ENCODE assay signal across 10 cellular contexts in genomic region chr1:207828046-207828445, GRCh38.
A peak's percentile ranks its signal among the peaks of the same experiment; 100 is the strongest.
DNase-seq lines count a peak whose midpoint lies in the region; ATAC-seq, FAIRE-seq and TF ChIP-seq lines count a peak whose summit lies in the region.
"Had no signal": no experiment of that assay in that cellular context is flagged by ENCODE, and none has a peak within 500 bp of the region (broad histone marks: within the 10 kb centered on the region; RNA-seq: fewer than 3 reads in every experiment).

No MANE protein-coding gene starts in this region.

- POLR2A ChIA-PET in K562 (lab: Yijun Ruan, JAX): interaction anchor here (1.4 kb wide), 2 partner anchors 8 to 34 kb away, joined by 5 read pairs; no protein-coding TSS in a partner anchor

- H3K36me3 ChIP-seq in K562 (ENCODE audit: control insufficient read depth, insufficient read depth, low read length) (no peaks in the 10 kb centered on the region), mucosa of stomach (ENCODE audit: control insufficient read depth, insufficient read depth, low read length) (no peaks in the 10 kb centered on the region), upper lobe of right lung (no peaks in the 10 kb centered on the region), WERI-Rb-1 (peaks cover 3% of the 10 kb centered on the region; the same call in 1 of the 2 replicates)

- no TSS peak for BruUV-seq in K562 (replicated peaks; lab: Mats Ljungman, UMichigan)

- H3K27me3 ChIP-seq in K562 (ENCODE audit: control insufficient read depth in 2 of 2, insufficient read depth in 2 of 2, low read length in 2 of 2): no peaks in the 10 kb centered on the region
- H3K27me3 ChIP-seq in mucosa of stomach (ENCODE audit: control insufficient read depth, insufficient read depth, low read length): no peaks in the 10 kb centered on the region
- H3K27me3 ChIP-seq in upper lobe of right lung: no peaks in the 10 kb centered on the region
- no peaks in the 10 kb centered on the region for H3K27me3 ChIP-seq in WERI-Rb-1 (ENCODE audit: insufficient read depth, low read depth, severe bottlenecking)

- peak overlapping the region; percentile 57 for H2AFZ ChIP-seq in K562 (ENCODE audit: low read depth, low read length)

- CTCF ChIA-PET in K562 (lab: Yijun Ruan, JAX; ENCODE audit: low intra/inter-chr PET ratio): interaction anchor here (0.7 to 1.4 kb wide), 4 partner anchors 40 to 138 kb away, joined by 3 to 10 read pairs (median 5); no protein-coding TSS in a partner anchor

- DNase-seq in cardiac septum (ENCODE audit: low spot score) (peak; percentile 57), Right ventricle myocardium inferior (ENCODE audit: missing footprints) (no peak), K562 (ENCODE audit: extremely low read depth in 1 of 4, low spot score in 3 of 4) (peak in 2 of 4 experiments; percentile 36 to 56), upper lobe of right lung (no peak), WERI-Rb-1 (no peak)
- DNase-seq: NCI-H1436 treated with DMSO at 0.1 percent for 48 hours had no signal

- in situ Hi-C loops in K562 (cut with MboI): loop anchor here (5.0 to 10.0 kb wide), 3 partner anchors 44 to 1827 kb away; partner anchors contain the start of gene LAMB3

- H4K20me1 ChIP-seq in K562 (replicated peaks; ENCODE audit: control insufficient read depth, insufficient read depth, low read length): no peaks in the 10 kb centered on the region

- FAIRE-seq in K562 (lab: Jason Lieb, UNC): peak; percentile 55

- peak overlapping the region; percentile 36; the same call in 2 of the 3 replicates for H3K27ac ChIP-seq in K562 (ENCODE audit: extremely low read depth, low read depth, low read length)
- H3K27ac ChIP-seq in upper lobe of right lung: peak overlapping the region; percentile 98
- no peak overlapping the region for H3K27ac ChIP-seq in WERI-Rb-1
- H3K27ac ChIP-seq: RWPE1 had no signal

- WGBS in K562 (ENCODE audit: insufficient coverage, low coverage, missing lambda C conversion rate): 29% methylated on average over 5 of the region's 5 CpGs

- no peak for TF ChIP-seq EP300 in K562 (IDR thresholded peaks at IDR 0.05; ENCODE audit: low read length)

- peak overlapping the region; percentile 5; the same call in 1 of the 2 replicates for H3K4me2 ChIP-seq in K562 (ENCODE audit: insufficient read depth, low read length)

- peaks cover 23% of the 10 kb centered on the region for H3K79me2 ChIP-seq in K562 (ENCODE audit: control insufficient read depth, insufficient read depth, low read length)

- H3K4me1 ChIP-seq in K562 (replicated peaks in 1 of 2; ENCODE audit: control insufficient read depth in 2 of 2, insufficient read depth in 2 of 2, low read length in 2 of 2): peaks cover 53 to 80% of the 10 kb centered on the region in 2 experiments
- peaks cover 75% of the 10 kb centered on the region for H3K4me1 ChIP-seq in mucosa of stomach (ENCODE audit: control insufficient read depth, insufficient read depth, low read length)
- peaks cover 79% of the 10 kb centered on the region for H3K4me1 ChIP-seq in upper lobe of right lung

- H3K9ac ChIP-seq in K562 (ENCODE audit: insufficient read depth in 1 of 2, low read depth in 2 of 2, low read length in 2 of 2) (no peak overlapping the region; a peak in 1 of 4 replicates), mucosa of stomach (ENCODE audit: low read length) (peak overlapping the region; percentile 50)

- ATAC-seq in Right ventricle myocardium inferior (no peak), K562 (peak; percentile 9), upper lobe of right lung (no peak), HG03097 (IDR thresholded peaks at IDR 0.05; ENCODE audit: low FRiP score, unreplicated experiment) (no peak), HG03025 (IDR thresholded peaks at IDR 0.05; ENCODE audit: low FRiP score, unreplicated experiment) (no peak)

- no peaks in the 10 kb centered on the region for H3K9me3 ChIP-seq in K562 (replicated peaks; ENCODE audit: control insufficient read depth, insufficient read depth, low read depth, low read length)
- no peaks in the 10 kb centered on the region for H3K9me3 ChIP-seq in mucosa of stomach (ENCODE audit: control insufficient read depth, low read length)
- no peaks in the 10 kb centered on the region for H3K9me3 ChIP-seq in upper lobe of right lung
- H3K9me3 ChIP-seq in WERI-Rb-1 (ENCODE audit: severe bottlenecking): no peaks in the 10 kb centered on the region

- intact Hi-C loops in cardiac septum (cut with DNase I) (loop anchor here (1.0 to 5.0 kb wide), 3 partner anchors 21 to 134 kb away; no protein-coding TSS in a partner anchor), Right ventricle myocardium inferior (cut with DNase I) (loop anchor here (1.0 to 5.0 kb wide), 2 partner anchors 40 to 134 kb away; no protein-coding TSS in a partner anchor), K562 (cut with micrococcal nuclease) (loop anchor here (1.0 kb wide), 2 partner anchors 41 to 48 kb away; no protein-coding TSS in a partner anchor), upper lobe of right lung (cut with DNase I) (loop anchor here (10.0 kb wide), 1 partner anchor 137 kb away; no protein-coding TSS in a partner anchor)

- H3K4me3 ChIP-seq in K562: no peak overlapping the region
- H3K4me3 ChIP-seq in mucosa of stomach (ENCODE audit: low read length): no peak overlapping the region
- H3K4me3 ChIP-seq in upper lobe of right lung: no peak overlapping the region
- H3K4me3 ChIP-seq in WERI-Rb-1 (ENCODE audit: low read depth, low read length): no peak overlapping the region

- TF ChIP-seq CTCF in K562 (IDR thresholded peaks at IDR 0.05 in 2 of 3, conservative IDR thresholded peaks at IDR 0.05 in 1 of 3; ENCODE audit: insufficient read depth in 2 of 3, low read depth in 1 of 3, low read length in 3 of 3) (no peak), upper lobe of right lung (IDR thresholded peaks at IDR 0.05) (no peak), WERI-Rb-1 (IDR thresholded peaks at IDR 0.05; ENCODE audit: low read depth, low read length) (no peak)

- TF ChIP-seq RAD21 in K562 (CRISPR knock-in tag; conservative IDR thresholded peaks at IDR 0.05 in 1 of 2, IDR thresholded peaks at IDR 0.05 in 1 of 2): no peak

- no peaks in the 10 kb centered on the region for H3K9me1 ChIP-seq in K562 (ENCODE audit: control insufficient read depth, insufficient read depth, low read length)

- no peak for TF ChIP-seq POLR2A in K562 (conservative IDR thresholded peaks at IDR 0.05)

TF ChIP-seq in K562, 482 proteins besides CTCF, POLR2A, EP300 and RAD21 (continues in another document):
- no peak for TF ChIP-seq ADNP (tag; IDR thresholded peaks at IDR 0.05)
- no peak for TF ChIP-seq HMGN3 (IDR thresholded peaks at IDR 0.05; ENCODE audit: borderline replicate concordance, extremely low read depth, insufficient read length, low read depth, low read length)
- no peak for TF ChIP-seq ZBTB34 (CRISPR knock-in tag; IDR thresholded peaks at IDR 0.05)
- TF ChIP-seq PATZ1 (CRISPR knock-in tag; IDR thresholded peaks at IDR 0.05; ENCODE audit: borderline replicate concordance): no peak
- TF ChIP-seq KDM4B (IDR thresholded peaks at IDR 0.05; ENCODE audit: borderline replicate concordance in 2 of 2, low read depth in 1 of 2): no peak
- no peak for TF ChIP-seq ZNF282 (CRISPR knock-in tag; IDR thresholded peaks at IDR 0.05)
- TF ChIP-seq RBM34 (IDR thresholded peaks at IDR 0.05; ENCODE audit: borderline replicate concordance, insufficient read depth, low read length): no peak
- no peak for TF ChIP-seq TOE1 (IDR thresholded peaks at IDR 0.05; ENCODE audit: borderline replicate concordance)
- no peak for TF ChIP-seq TOE1 (CRISPR knock-in tag; IDR thresholded peaks at IDR 0.05; ENCODE audit: borderline replicate concordance, low read depth)
